Comparison of ENCODE assay signal across 1 cellular context in the genomic region with DNA sequence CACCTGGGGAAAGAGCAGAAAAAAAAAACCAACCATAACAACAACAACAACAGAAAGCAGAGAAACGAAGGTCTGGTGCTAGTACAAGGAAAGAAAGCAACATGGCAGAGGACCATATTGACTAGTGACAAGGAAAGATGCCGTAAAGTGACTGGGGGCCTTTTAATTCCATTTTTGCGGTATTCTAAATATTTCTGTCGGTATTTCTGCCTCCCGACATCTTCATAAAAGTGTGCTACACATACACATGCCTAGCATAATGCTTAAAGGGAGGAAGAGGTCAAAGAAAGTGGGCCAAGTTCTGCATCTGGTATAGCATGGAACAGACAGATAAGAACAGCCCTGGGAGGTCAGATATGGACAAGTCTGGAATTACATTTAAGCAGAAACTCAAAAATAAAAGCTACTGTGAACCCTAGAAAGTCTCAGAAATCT.
TF ChIP-seq lines count a peak whose summit lies in the region.

No MANE protein-coding gene starts in this region.

TF ChIP-seq in K562, 482 proteins besides CTCF, POLR2A, EP300 and RAD21 (continued from another document and continues in another):
- TF ChIP-seq, protein P1, sequence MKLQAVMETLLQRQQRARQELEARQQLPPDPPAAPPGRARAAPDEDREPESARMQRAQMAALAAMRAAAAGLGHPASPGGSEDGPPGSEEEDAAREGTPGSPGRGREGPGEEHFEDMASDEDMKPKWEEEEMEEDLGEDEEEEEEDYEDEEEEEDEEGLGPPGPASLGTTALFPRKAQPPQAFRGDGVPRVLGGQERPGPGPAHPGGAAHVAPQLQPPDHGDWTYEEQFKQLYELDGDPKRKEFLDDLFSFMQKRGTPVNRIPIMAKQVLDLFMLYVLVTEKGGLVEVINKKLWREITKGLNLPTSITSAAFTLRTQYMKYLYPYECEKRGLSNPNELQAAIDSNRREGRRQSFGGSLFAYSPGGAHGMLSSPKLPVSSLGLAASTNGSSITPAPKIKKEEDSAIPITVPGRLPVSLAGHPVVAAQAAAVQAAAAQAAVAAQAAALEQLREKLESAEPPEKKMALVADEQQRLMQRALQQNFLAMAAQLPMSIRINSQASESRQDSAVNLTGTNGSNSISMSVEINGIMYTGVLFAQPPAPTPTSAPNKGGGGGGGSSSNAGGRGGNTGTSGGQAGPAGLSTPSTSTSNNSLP (IDR thresholded peaks at IDR 0.05; ENCODE audit: borderline replicate concordance, low read depth, low read length) = 0 out of 2 replicates have a peak, but pooled peaks have one; percentile 28
- no peak for TF ChIP-seq TGIF2 (CRISPR knock-in tag; IDR thresholded peaks at IDR 0.05)
- TF ChIP-seq, protein P2, sequence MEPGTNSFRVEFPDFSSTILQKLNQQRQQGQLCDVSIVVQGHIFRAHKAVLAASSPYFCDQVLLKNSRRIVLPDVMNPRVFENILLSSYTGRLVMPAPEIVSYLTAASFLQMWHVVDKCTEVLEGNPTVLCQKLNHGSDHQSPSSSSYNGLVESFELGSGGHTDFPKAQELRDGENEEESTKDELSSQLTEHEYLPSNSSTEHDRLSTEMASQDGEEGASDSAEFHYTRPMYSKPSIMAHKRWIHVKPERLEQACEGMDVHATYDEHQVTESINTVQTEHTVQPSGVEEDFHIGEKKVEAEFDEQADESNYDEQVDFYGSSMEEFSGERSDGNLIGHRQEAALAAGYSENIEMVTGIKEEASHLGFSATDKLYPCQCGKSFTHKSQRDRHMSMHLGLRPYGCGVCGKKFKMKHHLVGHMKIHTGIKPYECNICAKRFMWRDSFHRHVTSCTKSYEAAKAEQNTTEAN (CRISPR knock-in tag; IDR thresholded peaks at IDR 0.05) = no peak
- no peak for TF ChIP-seq XRCC4 (IDR thresholded peaks at IDR 0.05; ENCODE audit: extremely low read depth, insufficient read depth, insufficient read length)
- no peak for TF ChIP-seq BACH1 (tag; IDR thresholded peaks at IDR 0.05)
- no peak for TF ChIP-seq CEBPG (CRISPR knock-in tag; IDR thresholded peaks at IDR 0.05)
- no peak for TF ChIP-seq CEBPG (tag; conservative IDR thresholded peaks at IDR 0.05 in 1 of 2, IDR thresholded peaks at IDR 0.05 in 1 of 2)
- TF ChIP-seq PRMT5 (CRISPR knock-in tag; IDR thresholded peaks at IDR 0.05) = no peak
- TF ChIP-seq STAT5A (IDR thresholded peaks at IDR 0.05; ENCODE audit: borderline replicate concordance, low read length) = peak; percentile 83
- no peak for TF ChIP-seq EZH2 (IDR thresholded peaks at IDR 0.05; ENCODE audit: borderline replicate concordance, low read depth, low read length)
- TF ChIP-seq ZNF766 (CRISPR knock-in tag; conservative IDR thresholded peaks at IDR 0.05) = no peak; the same call in 1 of the 2 replicates
- 0 out of 2 replicates have a peak, but pooled peaks have one; percentile 16 for TF ChIP-seq ZNF384 (IDR thresholded peaks at IDR 0.05; ENCODE audit: low read depth, low read length)
- TF ChIP-seq BCOR (IDR thresholded peaks at IDR 0.05) = peak; percentile 8; the same call in 1 of the 2 replicates
- no peak for TF ChIP-seq SNRNP70 (optimal IDR thresholded peaks at IDR 0.05; ENCODE audit: low read depth, low read length)
- TF ChIP-seq ZNF324 (CRISPR knock-in tag; IDR thresholded peaks at IDR 0.05) = no peak
- no peak for TF ChIP-seq KDM2B (CRISPR knock-in tag; IDR thresholded peaks at IDR 0.05)
- no peak for TF ChIP-seq ZC3H4 (CRISPR knock-in tag; IDR thresholded peaks at IDR 0.05; ENCODE audit: borderline replicate concordance)
- TF ChIP-seq MAZ (CRISPR knock-in tag; conservative IDR thresholded peaks at IDR 0.05 in 1 of 2, IDR thresholded peaks at IDR 0.05 in 1 of 2) = no peak; a peak in 1 of 4 replicates
- no peak for TF ChIP-seq ARID2 (IDR thresholded peaks at IDR 0.05)
- TF ChIP-seq SIN3A (IDR thresholded peaks at IDR 0.05; ENCODE audit: borderline replicate concordance in 2 of 2, control insufficient read depth in 1 of 2, low read depth in 2 of 2, low read length in 2 of 2) = 0 out of 4 replicates have a peak, but pooled peaks of 1 of the 2 experiments have one; percentile 16
- TF ChIP-seq SRSF3 (IDR thresholded peaks at IDR 0.05; ENCODE audit: insufficient read depth, low read length) = no peak
- TF ChIP-seq ZFP30 (CRISPR knock-in tag; IDR thresholded peaks at IDR 0.05; ENCODE audit: borderline replicate concordance) = no peak
- no peak for TF ChIP-seq RBM39 (optimal IDR thresholded peaks at IDR 0.05; ENCODE audit: low read depth, low read length)
- TF ChIP-seq, protein P3, sequence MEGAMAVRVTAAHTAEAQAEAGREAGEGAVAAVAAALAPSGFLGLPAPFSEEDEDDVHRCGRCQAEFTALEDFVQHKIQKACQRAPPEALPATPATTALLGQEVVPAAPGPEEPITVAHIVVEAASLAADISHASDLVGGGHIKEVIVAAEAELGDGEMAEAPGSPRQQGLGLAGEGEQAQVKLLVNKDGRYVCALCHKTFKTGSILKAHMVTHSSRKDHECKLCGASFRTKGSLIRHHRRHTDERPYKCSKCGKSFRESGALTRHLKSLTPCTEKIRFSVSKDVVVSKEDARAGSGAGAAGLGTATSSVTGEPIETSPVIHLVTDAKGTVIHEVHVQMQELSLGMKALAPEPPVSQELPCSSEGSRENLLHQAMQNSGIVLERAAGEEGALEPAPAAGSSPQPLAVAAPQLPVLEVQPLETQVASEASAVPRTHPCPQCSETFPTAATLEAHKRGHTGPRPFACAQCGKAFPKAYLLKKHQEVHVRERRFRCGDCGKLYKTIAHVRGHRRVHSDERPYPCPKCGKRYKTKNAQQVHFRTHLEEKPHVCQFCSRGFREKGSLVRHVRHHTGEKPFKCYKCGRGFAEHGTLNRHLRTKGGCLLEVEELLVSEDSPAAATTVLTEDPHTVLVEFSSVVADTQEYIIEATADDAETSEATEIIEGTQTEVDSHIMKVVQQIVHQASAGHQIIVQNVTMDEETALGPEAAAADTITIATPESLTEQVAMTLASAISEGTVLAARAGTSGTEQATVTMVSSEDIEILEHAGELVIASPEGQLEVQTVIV (CRISPR knock-in tag; IDR thresholded peaks at IDR 0.05; ENCODE audit: borderline replicate concordance) = no peak
- no peak for TF ChIP-seq RBM22 (IDR thresholded peaks at IDR 0.05; ENCODE audit: low read depth, low read length, poor library complexity, severe bottlenecking)
- TF ChIP-seq TEAD1 (CRISPR knock-in tag; IDR thresholded peaks at IDR 0.05) = 0 out of 4 replicates have a peak, but pooled peaks of 1 of the 2 experiments have one; percentile 11
- TF ChIP-seq, protein P4, sequence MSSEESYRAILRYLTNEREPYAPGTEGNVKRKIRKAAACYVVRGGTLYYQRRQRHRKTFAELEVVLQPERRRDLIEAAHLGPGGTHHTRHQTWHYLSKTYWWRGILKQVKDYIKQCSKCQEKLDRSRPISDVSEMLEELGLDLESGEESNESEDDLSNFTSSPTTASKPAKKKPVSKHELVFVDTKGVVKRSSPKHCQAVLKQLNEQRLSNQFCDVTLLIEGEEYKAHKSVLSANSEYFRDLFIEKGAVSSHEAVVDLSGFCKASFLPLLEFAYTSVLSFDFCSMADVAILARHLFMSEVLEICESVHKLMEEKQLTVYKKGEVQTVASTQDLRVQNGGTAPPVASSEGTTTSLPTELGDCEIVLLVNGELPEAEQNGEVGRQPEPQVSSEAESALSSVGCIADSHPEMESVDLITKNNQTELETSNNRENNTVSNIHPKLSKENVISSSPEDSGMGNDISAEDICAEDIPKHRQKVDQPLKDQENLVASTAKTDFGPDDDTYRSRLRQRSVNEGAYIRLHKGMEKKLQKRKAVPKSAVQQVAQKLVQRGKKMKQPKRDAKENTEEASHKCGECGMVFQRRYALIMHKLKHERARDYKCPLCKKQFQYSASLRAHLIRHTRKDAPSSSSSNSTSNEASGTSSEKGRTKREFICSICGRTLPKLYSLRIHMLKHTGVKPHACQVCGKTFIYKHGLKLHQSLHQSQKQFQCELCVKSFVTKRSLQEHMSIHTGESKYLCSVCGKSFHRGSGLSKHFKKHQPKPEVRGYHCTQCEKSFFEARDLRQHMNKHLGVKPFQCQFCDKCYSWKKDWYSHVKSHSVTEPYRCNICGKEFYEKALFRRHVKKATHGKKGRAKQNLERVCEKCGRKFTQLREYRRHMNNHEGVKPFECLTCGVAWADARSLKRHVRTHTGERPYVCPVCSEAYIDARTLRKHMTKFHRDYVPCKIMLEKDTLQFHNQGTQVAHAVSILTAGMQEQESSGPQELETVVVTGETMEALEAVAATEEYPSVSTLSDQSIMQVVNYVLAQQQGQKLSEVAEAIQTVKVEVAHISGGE (CRISPR knock-in tag; IDR thresholded peaks at IDR 0.05) = peak in 1 of 3 experiments; percentile 57; a peak in 2 of 6 replicates
- TF ChIP-seq ZBTB8A (IDR thresholded peaks at IDR 0.05; ENCODE audit: partially characterized antibody) = no peak
- no peak for TF ChIP-seq ZNF77 (CRISPR knock-in tag; IDR thresholded peaks at IDR 0.05)
- TF ChIP-seq NFIC (IDR thresholded peaks at IDR 0.05) = peak; percentile 91
- TF ChIP-seq HDGF (IDR thresholded peaks at IDR 0.05) = no peak
- no peak for TF ChIP-seq PYGO2 (tag; IDR thresholded peaks at IDR 0.05)
- TF ChIP-seq MTF1 (CRISPR knock-in tag; IDR thresholded peaks at IDR 0.05; ENCODE audit: borderline replicate concordance) = no peak
- TF ChIP-seq PHF8 (IDR thresholded peaks at IDR 0.05; ENCODE audit: borderline replicate concordance, low read length) = no peak
- TF ChIP-seq BRD9 (IDR thresholded peaks at IDR 0.05; ENCODE audit: low read depth, partially characterized antibody) = peak; percentile 39
- 0 out of 2 replicates have a peak, but pooled peaks have one; percentile 36 for TF ChIP-seq MEF2A (IDR thresholded peaks at IDR 0.05; ENCODE audit: control insufficient read depth, low read depth, low read length)
- TF ChIP-seq ZNF644 (tag; IDR thresholded peaks at IDR 0.05; ENCODE audit: low read depth) = no peak
- TF ChIP-seq MCM7 (IDR thresholded peaks at IDR 0.05) = no peak
- TF ChIP-seq, protein P5, sequence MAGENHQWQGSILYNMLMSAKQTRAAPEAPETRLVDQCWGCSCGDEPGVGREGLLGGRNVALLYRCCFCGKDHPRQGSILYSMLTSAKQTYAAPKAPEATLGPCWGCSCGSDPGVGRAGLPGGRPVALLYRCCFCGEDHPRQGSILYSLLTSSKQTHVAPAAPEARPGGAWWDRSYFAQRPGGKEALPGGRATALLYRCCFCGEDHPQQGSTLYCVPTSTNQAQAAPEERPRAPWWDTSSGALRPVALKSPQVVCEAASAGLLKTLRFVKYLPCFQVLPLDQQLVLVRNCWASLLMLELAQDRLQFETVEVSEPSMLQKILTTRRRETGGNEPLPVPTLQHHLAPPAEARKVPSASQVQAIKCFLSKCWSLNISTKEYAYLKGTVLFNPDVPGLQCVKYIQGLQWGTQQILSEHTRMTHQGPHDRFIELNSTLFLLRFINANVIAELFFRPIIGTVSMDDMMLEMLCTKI (IDR thresholded peaks at IDR 0.05; ENCODE audit: partially characterized antibody) = no peak
- TF ChIP-seq, protein P6, sequence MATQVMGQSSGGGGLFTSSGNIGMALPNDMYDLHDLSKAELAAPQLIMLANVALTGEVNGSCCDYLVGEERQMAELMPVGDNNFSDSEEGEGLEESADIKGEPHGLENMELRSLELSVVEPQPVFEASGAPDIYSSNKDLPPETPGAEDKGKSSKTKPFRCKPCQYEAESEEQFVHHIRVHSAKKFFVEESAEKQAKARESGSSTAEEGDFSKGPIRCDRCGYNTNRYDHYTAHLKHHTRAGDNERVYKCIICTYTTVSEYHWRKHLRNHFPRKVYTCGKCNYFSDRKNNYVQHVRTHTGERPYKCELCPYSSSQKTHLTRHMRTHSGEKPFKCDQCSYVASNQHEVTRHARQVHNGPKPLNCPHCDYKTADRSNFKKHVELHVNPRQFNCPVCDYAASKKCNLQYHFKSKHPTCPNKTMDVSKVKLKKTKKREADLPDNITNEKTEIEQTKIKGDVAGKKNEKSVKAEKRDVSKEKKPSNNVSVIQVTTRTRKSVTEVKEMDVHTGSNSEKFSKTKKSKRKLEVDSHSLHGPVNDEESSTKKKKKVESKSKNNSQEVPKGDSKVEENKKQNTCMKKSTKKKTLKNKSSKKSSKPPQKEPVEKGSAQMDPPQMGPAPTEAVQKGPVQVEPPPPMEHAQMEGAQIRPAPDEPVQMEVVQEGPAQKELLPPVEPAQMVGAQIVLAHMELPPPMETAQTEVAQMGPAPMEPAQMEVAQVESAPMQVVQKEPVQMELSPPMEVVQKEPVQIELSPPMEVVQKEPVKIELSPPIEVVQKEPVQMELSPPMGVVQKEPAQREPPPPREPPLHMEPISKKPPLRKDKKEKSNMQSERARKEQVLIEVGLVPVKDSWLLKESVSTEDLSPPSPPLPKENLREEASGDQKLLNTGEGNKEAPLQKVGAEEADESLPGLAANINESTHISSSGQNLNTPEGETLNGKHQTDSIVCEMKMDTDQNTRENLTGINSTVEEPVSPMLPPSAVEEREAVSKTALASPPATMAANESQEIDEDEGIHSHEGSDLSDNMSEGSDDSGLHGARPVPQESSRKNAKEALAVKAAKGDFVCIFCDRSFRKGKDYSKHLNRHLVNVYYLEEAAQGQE (CRISPR knock-in tag; IDR thresholded peaks at IDR 0.05; ENCODE audit: low read depth) = no peak
- TF ChIP-seq MBD2 (IDR thresholded peaks at IDR 0.05; ENCODE audit: borderline replicate concordance, low read depth) = peak; percentile 50; the same call in 1 of the 2 replicates
